Comparison of ENCODE assay signal across 1 cellular context in the genomic region with DNA sequence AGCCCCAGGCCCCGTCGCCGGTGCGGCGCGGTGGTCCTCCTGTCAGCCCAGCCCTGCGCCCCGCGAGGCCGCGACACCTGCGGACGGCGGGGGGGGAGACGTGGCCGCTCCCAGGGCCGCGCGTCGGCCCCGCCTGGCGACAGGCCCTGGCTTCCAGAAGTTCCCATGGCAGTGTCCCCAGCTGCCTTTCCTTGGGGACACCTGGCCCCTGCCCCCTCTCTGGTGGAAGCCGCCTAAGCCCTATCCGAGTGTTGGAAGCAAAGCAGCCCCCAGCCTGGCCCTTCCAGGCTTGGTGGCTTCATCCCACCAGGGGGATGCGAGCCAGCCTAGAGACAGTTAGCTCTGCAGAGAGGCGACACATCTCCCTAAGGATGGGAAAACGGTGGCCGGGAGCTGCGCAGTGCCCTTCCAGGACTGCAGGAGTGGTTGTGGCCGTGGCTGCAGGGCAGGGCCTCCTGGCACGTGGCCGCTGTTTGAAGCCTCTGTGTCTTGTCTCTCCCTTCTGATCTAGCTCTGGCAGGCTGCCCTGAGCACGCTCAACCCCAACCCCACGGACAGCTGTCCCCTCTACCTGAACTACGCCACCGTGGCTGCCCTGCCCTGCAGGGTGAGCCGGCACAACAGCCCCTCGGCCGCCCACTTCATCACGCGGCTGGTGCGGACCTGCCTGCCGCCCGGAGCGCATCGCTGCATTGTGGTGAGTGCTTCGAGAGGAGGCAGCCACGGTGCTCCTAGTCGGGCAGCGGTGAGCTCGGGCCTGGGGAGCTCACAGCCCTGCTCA.
TF ChIP-seq lines count a peak whose summit lies in the region.

No MANE protein-coding gene starts in this region.

TF ChIP-seq in HCT116, 20 proteins besides CTCF, POLR2A, EP300 and RAD21 (continued from another document):
- TF ChIP-seq, protein P1, sequence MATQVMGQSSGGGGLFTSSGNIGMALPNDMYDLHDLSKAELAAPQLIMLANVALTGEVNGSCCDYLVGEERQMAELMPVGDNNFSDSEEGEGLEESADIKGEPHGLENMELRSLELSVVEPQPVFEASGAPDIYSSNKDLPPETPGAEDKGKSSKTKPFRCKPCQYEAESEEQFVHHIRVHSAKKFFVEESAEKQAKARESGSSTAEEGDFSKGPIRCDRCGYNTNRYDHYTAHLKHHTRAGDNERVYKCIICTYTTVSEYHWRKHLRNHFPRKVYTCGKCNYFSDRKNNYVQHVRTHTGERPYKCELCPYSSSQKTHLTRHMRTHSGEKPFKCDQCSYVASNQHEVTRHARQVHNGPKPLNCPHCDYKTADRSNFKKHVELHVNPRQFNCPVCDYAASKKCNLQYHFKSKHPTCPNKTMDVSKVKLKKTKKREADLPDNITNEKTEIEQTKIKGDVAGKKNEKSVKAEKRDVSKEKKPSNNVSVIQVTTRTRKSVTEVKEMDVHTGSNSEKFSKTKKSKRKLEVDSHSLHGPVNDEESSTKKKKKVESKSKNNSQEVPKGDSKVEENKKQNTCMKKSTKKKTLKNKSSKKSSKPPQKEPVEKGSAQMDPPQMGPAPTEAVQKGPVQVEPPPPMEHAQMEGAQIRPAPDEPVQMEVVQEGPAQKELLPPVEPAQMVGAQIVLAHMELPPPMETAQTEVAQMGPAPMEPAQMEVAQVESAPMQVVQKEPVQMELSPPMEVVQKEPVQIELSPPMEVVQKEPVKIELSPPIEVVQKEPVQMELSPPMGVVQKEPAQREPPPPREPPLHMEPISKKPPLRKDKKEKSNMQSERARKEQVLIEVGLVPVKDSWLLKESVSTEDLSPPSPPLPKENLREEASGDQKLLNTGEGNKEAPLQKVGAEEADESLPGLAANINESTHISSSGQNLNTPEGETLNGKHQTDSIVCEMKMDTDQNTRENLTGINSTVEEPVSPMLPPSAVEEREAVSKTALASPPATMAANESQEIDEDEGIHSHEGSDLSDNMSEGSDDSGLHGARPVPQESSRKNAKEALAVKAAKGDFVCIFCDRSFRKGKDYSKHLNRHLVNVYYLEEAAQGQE (IDR thresholded peaks at IDR 0.05; ENCODE audit: low read depth) = no peak
- no peak for TF ChIP-seq CEBPB (IDR thresholded peaks at IDR 0.05; ENCODE audit: low read depth)
- no peak for TF ChIP-seq ZNF274 (IDR thresholded peaks at IDR 0.05; ENCODE audit: low read depth, low read length)
- no peak for TF ChIP-seq CBX3 (IDR thresholded peaks at IDR 0.05; ENCODE audit: low read depth)
- TF ChIP-seq FOSL1 (IDR thresholded peaks at IDR 0.05; ENCODE audit: low read depth) = no peak
- TF ChIP-seq SIN3A (IDR thresholded peaks at IDR 0.05; ENCODE audit: low read depth) = no peak
- TF ChIP-seq EGR1 (IDR thresholded peaks at IDR 0.05; ENCODE audit: low read depth) = no peak
- TF ChIP-seq, protein P2, sequence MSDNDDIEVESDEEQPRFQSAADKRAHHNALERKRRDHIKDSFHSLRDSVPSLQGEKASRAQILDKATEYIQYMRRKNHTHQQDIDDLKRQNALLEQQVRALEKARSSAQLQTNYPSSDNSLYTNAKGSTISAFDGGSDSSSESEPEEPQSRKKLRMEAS (IDR thresholded peaks at IDR 0.05) = no peak
- TF ChIP-seq, protein P3, sequence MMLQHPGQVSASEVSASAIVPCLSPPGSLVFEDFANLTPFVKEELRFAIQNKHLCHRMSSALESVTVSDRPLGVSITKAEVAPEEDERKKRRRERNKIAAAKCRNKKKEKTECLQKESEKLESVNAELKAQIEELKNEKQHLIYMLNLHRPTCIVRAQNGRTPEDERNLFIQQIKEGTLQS (IDR thresholded peaks at IDR 0.05) = no peak
- TF ChIP-seq TCF7L2 (IDR thresholded peaks at IDR 0.05; ENCODE audit: borderline replicate concordance, extremely low read depth, insufficient read depth, insufficient read length) = no peak
- no peak for TF ChIP-seq EZH2phosphoT487 (IDR thresholded peaks at IDR 0.05; ENCODE audit: borderline replicate concordance)
